Comparison of ENCODE assay signal across 11 cellular contexts in genomic region chr10:89478085-89478738, GRCh38. TPM values are rescaled to one million over a fixed set of nuclear protein-coding genes. Genes with fewer than 3 reads are reported as not detected.
A peak's percentile ranks its signal among the peaks of the same experiment; 100 is the strongest.
DNase-seq lines count a peak whose midpoint lies in the region; ATAC-seq, FAIRE-seq and TF ChIP-seq lines count a peak whose summit lies in the region.
"Had no signal": no experiment of that assay in that cellular context is flagged by ENCODE, and none has a peak within 500 bp of the region (broad histone marks: within the 10 kb centered on the region; RNA-seq: fewer than 3 reads in every experiment).

No MANE protein-coding gene starts in this region.

- H3K27me3 ChIP-seq in bronchial epithelial cell (ENCODE audit: control insufficient read depth, insufficient read depth, low read length) = no peaks in the 10 kb centered on the region
- H3K27me3 ChIP-seq: SJSA1 had no signal

- H3K4me1 Mint-ChIP-seq in HFFc6 (ENCODE audit: low read depth) = peaks cover 57% of the 10 kb centered on the region

- no peaks in the 10 kb centered on the region for H3K27me3 Mint-ChIP-seq in HFFc6 (ENCODE audit: insufficient read depth)

- DNase-seq in Daoy (ENCODE audit: low read depth) = peak; percentile 12
- DNase-seq in HFFc6 = no peak
- DNase-seq in bronchial epithelial cell (ENCODE audit: low read depth) = peak; percentile 78
- DNase-seq in mucosa of gallbladder (ENCODE audit: low spot score) = peak; percentile 21
- DNase-seq in GDM1 (lab: John Stamatoyannopoulos, UW) = no peak
- no peak for DNase-seq in DMS53 treated with DMSO at 0.1 percent for 48 hours (lab: John Stamatoyannopoulos, UW; ENCODE audit: unreplicated experiment)
- DNase-seq: CD4-positive, alpha-beta T cell; NCI-H1417 had no signal

- peak; percentile 62 for FAIRE-seq in bronchial epithelial cell (lab: Jason Lieb, UNC)

- no peaks in the 10 kb centered on the region for H3K36me3 Mint-ChIP-seq in HFFc6 (ENCODE audit: low read depth)

- peak overlapping the region; percentile 25 for H3K27ac Mint-ChIP-seq in HFFc6
- H3K27ac Mint-ChIP-seq: CD4-positive, alpha-beta T cell had no signal

- H3K9me3 Mint-ChIP-seq in HFFc6 = no peaks in the 10 kb centered on the region
- H3K9me3 Mint-ChIP-seq: CD4-positive, alpha-beta T cell had no signal

- no peak overlapping the region; the same call in 1 of the 2 replicates for H3K4me3 Mint-ChIP-seq in HFFc6
- H3K4me3 Mint-ChIP-seq: CD4-positive, alpha-beta T cell had no signal

- no peak overlapping the region for H3K4me3 ChIP-seq in bronchial epithelial cell (ENCODE audit: low read depth, low read length)
- H3K4me3 ChIP-seq: SJSA1 had no signal

- no peaks in the 10 kb centered on the region for H3K36me3 ChIP-seq in bronchial epithelial cell (ENCODE audit: control insufficient read depth, insufficient read depth, low read length)
- H3K36me3 ChIP-seq: SJSA1 had no signal

- ATAC-seq in GM21360 (IDR thresholded peaks at IDR 0.05; ENCODE audit: unreplicated experiment) = no peak
- no peak for ATAC-seq in HG03432 (IDR thresholded peaks at IDR 0.05; ENCODE audit: unreplicated experiment)

- TF ChIP-seq CTCF in HFFc6 (IDR thresholded peaks at IDR 0.05) (no peak), bronchial epithelial cell (IDR thresholded peaks at IDR 0.05; ENCODE audit: insufficient read depth, low read length, severe bottlenecking) (no peak)

RNA-seq across cellular contexts. Expression of gene SLC16A12, which starts 57.2 kb away (rescaled TPM):
- 0.06 and 0.24 TPM in 2 replicates for total RNA-seq in Daoy (2014; rRNA removed; shearing (Covaris generic))
- not detected for total RNA-seq in HFFc6 (2021; fragmentation: NEBNext Ultra II Directional; extraction: Animal tissue kit (Norgen Biotek cat#: 25700))
- not detected in 2 replicates for total RNA-seq in bronchial epithelial cell
- 0.43 TPM for total RNA-seq in mucosa of gallbladder
- total RNA-seq: CD4-positive, alpha-beta T cell had no signal

Comparison
In these comparisons a context has a peak if more than half of its experiments do, and no peak if none do; other contexts are left out.
1. DNase-seq: peak in Daoy (single experiment), bronchial epithelial cell (single experiment) and mucosa of gallbladder (single experiment); none in HFFc6 (single experiment), GDM1 (single experiment) and DMS53 treated with DMSO at 0.1 percent for 48 hours (single experiment).